ENCODE assay signal across 22 cellular contexts in genomic region chr2:226086190-226086589, GRCh38.
DNase-seq lines count a peak whose midpoint lies in the region; ATAC-seq and TF ChIP-seq lines count a peak whose summit lies in the region.
"Had no signal": no experiment of that assay in that cellular context is flagged by ENCODE, and none has a peak within 500 bp of the region (broad histone marks: within the 10 kb centered on the region; RNA-seq: fewer than 3 reads in every experiment).

No MANE protein-coding gene starts in this region.

- peaks cover 2 to 5% of the 10 kb centered on the region in 2 donors for H3K9me3 Mint-ChIP-seq in activated T-cell treated with anti-CD3 and anti-CD28 coated beads, Interleukin-2, amount 50 U/mL, for 72 hours

- CTCF ChIA-PET in mammary epithelial cell (lab: Charles Lee; ENCODE audit: low non-redundant PET), result no interaction called here

- in situ Hi-C loops in mammary epithelial cell (cut with MboI; ENCODE audit: low sequenced_read_pairs in 2 of 2), result no loop called here

- BruUV-seq in mammary epithelial cell (replicated peaks; lab: Mats Ljungman, UMichigan), result no TSS peak

- no peaks in the 10 kb centered on the region for H3K4me1 Mint-ChIP-seq in activated T-cell treated with anti-CD3 and anti-CD28 coated beads, Interleukin-2, amount 50 U/mL, for 72 hours (ENCODE audit: low read depth)
- H3K4me1 Mint-ChIP-seq: B cell had no signal

- H3K36me3 ChIP-seq in mammary epithelial cell (ENCODE audit: insufficient read depth, low read length), result no peaks in the 10 kb centered on the region
- H3K36me3 ChIP-seq in breast epithelium, result no peaks in the 10 kb centered on the region
- no peaks in the 10 kb centered on the region for H3K36me3 ChIP-seq in KMS-11 (ENCODE audit: insufficient read depth)
- no peaks in the 10 kb centered on the region for H3K36me3 ChIP-seq in fibroblast of lung (ENCODE audit: control insufficient read depth, insufficient read depth, low read length)
- H3K36me3 ChIP-seq in skeletal muscle tissue (ENCODE audit: control insufficient read depth in 3 of 3, insufficient read depth in 3 of 3, low read length in 3 of 3), result no peaks in the 10 kb centered on the region
- H3K36me3 ChIP-seq: MG63 had no signal

- H3K9me3 ChIP-seq in mammary epithelial cell (replicated peaks; ENCODE audit: insufficient read depth, low read length) (peaks cover 5% of the 10 kb centered on the region), breast epithelium (peaks cover 0 to 9% of the 10 kb centered on the region in 2 donors), fibroblast of lung (ENCODE audit: control insufficient read depth, insufficient read depth, low read depth, low read length) (no peaks in the 10 kb centered on the region), skeletal muscle tissue (ENCODE audit: control insufficient read depth in 3 of 3, low read length in 3 of 3) (no peaks in the 10 kb centered on the region)

- TF ChIP-seq POLR2A in breast epithelium (IDR thresholded peaks at IDR 0.05), result no peak

- no peak overlapping the region for H3K9ac ChIP-seq in mammary epithelial cell (ENCODE audit: insufficient read depth, low read length)
- H3K9ac ChIP-seq in KMS-11, result no peak overlapping the region
- H3K9ac ChIP-seq in fibroblast of lung (ENCODE audit: insufficient read depth, low read length), result no peak overlapping the region
- no peak overlapping the region for H3K9ac ChIP-seq in skeletal muscle tissue (ENCODE audit: low read depth in 1 of 3, low read length in 3 of 3)

- H3K4me3 ChIP-seq in mammary epithelial cell (replicated peaks in 1 of 3; ENCODE audit: insufficient read depth in 1 of 3, low read depth in 2 of 3, low read length in 3 of 3), result no peak overlapping the region
- no peak overlapping the region for H3K4me3 ChIP-seq in breast epithelium
- H3K4me3 ChIP-seq in KMS-11 (IDR thresholded peaks at IDR 0.05; ENCODE audit: insufficient read depth, low read depth, low read length), result no peak overlapping the region
- no peak overlapping the region for H3K4me3 ChIP-seq in fibroblast of lung (replicated peaks in 1 of 4; ENCODE audit: control extremely low read depth in 1 of 4, insufficient read depth in 1 of 4, low read depth in 3 of 4, low read length in 4 of 4)
- H3K4me3 ChIP-seq in skeletal muscle tissue (ENCODE audit: low read length in 3 of 3), result no peak overlapping the region
- H3K4me3 ChIP-seq: MG63, SK-N-MC had no signal

- no peaks in the 10 kb centered on the region for H3K27me3 Mint-ChIP-seq in activated T-cell treated with anti-CD3 and anti-CD28 coated beads, Interleukin-2, amount 50 U/mL, for 72 hours (ENCODE audit: low read depth)
- H3K27me3 Mint-ChIP-seq: B cell had no signal

- H3K27me3 ChIP-seq in mammary epithelial cell (ENCODE audit: insufficient read depth, low read length) (no peaks in the 10 kb centered on the region), breast epithelium (no peaks in the 10 kb centered on the region), KMS-11 (ENCODE audit: insufficient read depth, low read depth) (no peaks in the 10 kb centered on the region), fibroblast of lung (ENCODE audit: control insufficient read depth, insufficient read depth, low read length) (no peaks in the 10 kb centered on the region), skeletal muscle tissue (ENCODE audit: control insufficient read depth in 3 of 3, insufficient read depth in 3 of 3, low read length in 3 of 3) (no peaks in the 10 kb centered on the region)
- H3K27me3 ChIP-seq: MG63 had no signal

- DNase-seq in mammary epithelial cell (no peak), breast epithelium (ENCODE audit: low spot score in 2 of 2) (no peak), fibroblast of lung (ENCODE audit: low read depth in 2 of 2) (no peak), HUDEP-2 (lab: John Stamatoyannopoulos, UW; ENCODE audit: unreplicated experiment in 76 of 76) (no peak)
- DNase-seq in activated T-cell treated with anti-CD3 and anti-CD28 coated beads, Interleukin-2, amount 50 U/mL, for 72 hours, result no peak
- DNase-seq: 8988T, DMS79 treated with DMSO at 0.1 percent for 48 hours, GOT3, Kasumi-1, MG63, NCI-H1092 treated with DMSO at 0.1 percent for 48 hours, NCI-H146, NCI-H2081, NCI-H2171 treated with DMSO at 0.1 percent for 48 hours, NCI-H446 treated with DMSO at 0.1 percent for 48 hours, SHP77 had no signal

- H2AFZ ChIP-seq in mammary epithelial cell (ENCODE audit: low read depth, low read length) (peak overlapping the region; percentile 6), KMS-11 (ENCODE audit: low read depth) (0 out of 2 replicates have a peak overlapping the region, but pooled peaks have one; percentile 11), fibroblast of lung (ENCODE audit: low read length) (peak overlapping the region; percentile 2)

- intact Hi-C loops in mammary epithelial cell (cut with micrococcal nuclease), result no loop called here
- intact Hi-C loops in breast epithelium (cut with DNase I; ENCODE audit: low total_unique reads), result no loop called here

- TF ChIP-seq CTCF in mammary epithelial cell (conservative IDR thresholded peaks at IDR 0.05 in 1 of 2, IDR thresholded peaks at IDR 0.05 in 1 of 2; ENCODE audit: extremely low read depth in 1 of 2, insufficient read depth in 1 of 2, low read depth in 1 of 2, low read length in 2 of 2), result no peak
- no peak for TF ChIP-seq CTCF in breast epithelium (IDR thresholded peaks at IDR 0.05)
- no peak for TF ChIP-seq CTCF in KMS-11 (conservative IDR thresholded peaks at IDR 0.05; ENCODE audit: low read depth, low read length)
- no peak for TF ChIP-seq CTCF in fibroblast of lung (conservative IDR thresholded peaks at IDR 0.05 in 1 of 2, IDR thresholded peaks at IDR 0.05 in 1 of 2; ENCODE audit: low read depth in 1 of 2, low read length in 2 of 2)

- ATAC-seq in HG02571 (IDR thresholded peaks at IDR 0.05; ENCODE audit: unreplicated experiment), result no peak
- ATAC-seq in activated T-cell treated with anti-CD3 and anti-CD28 coated beads, Interleukin-2, amount 50 U/mL, for 72 hours (replicated peaks in 1 of 2), result no peak
- ATAC-seq: HCT116 had no signal

- no peaks in the 10 kb centered on the region for H3K79me2 ChIP-seq in mammary epithelial cell (ENCODE audit: insufficient read depth, low read length)
- no peaks in the 10 kb centered on the region for H3K79me2 ChIP-seq in KMS-11 (ENCODE audit: insufficient read depth, low read depth)
- no peaks in the 10 kb centered on the region for H3K79me2 ChIP-seq in fibroblast of lung (ENCODE audit: control insufficient read depth, insufficient read depth, low read length)

- H3K4me1 ChIP-seq in mammary epithelial cell (ENCODE audit: insufficient read depth, low read length), result peaks cover 10% of the 10 kb centered on the region
- no peaks in the 10 kb centered on the region for H3K4me1 ChIP-seq in breast epithelium
- peaks cover 15% of the 10 kb centered on the region for H3K4me1 ChIP-seq in KMS-11 (ENCODE audit: low read depth, poor library complexity, severe bottlenecking)
- no peaks in the 10 kb centered on the region for H3K4me1 ChIP-seq in fibroblast of lung (ENCODE audit: control insufficient read depth, extremely low read depth, insufficient read depth, low read length)
- peaks cover 13 to 18% (median 16%) of the 10 kb centered on the region in 3 donors for H3K4me1 ChIP-seq in skeletal muscle tissue (ENCODE audit: control insufficient read depth in 3 of 3, insufficient read depth in 3 of 3, low read length in 3 of 3)

- no peaks in the 10 kb centered on the region for H3K36me3 Mint-ChIP-seq in activated T-cell treated with anti-CD3 and anti-CD28 coated beads, Interleukin-2, amount 50 U/mL, for 72 hours (ENCODE audit: insufficient read depth in 2 of 2)

- no peak overlapping the region for H3K27ac ChIP-seq in mammary epithelial cell (ENCODE audit: insufficient read depth, low read depth, low read length)
- H3K27ac ChIP-seq in breast epithelium, result no peak overlapping the region
- no peak overlapping the region for H3K27ac ChIP-seq in KMS-11
- no peak overlapping the region for H3K27ac ChIP-seq in fibroblast of lung (ENCODE audit: insufficient read depth, low read length)
- peak overlapping the region; percentile 3 for H3K27ac ChIP-seq in skeletal muscle tissue (ENCODE audit: low read depth, low read length)
- H3K27ac ChIP-seq: SK-N-MC had no signal

- dilution Hi-C loops in mammary epithelial cell (cut with HindIII; ENCODE audit: low sequenced_read_pairs), result no loop called here

- WGBS in mammary epithelial cell (ENCODE audit: low coverage, missing lambda C conversion rate), result 79% methylated on average over 1 of the region's 1 CpG

- H3K4me2 ChIP-seq in mammary epithelial cell (ENCODE audit: insufficient read depth, low read depth, low read length), result no peak overlapping the region
- H3K4me2 ChIP-seq in KMS-11, result no peak overlapping the region
- H3K4me2 ChIP-seq in fibroblast of lung (ENCODE audit: extremely low read depth, insufficient read depth, low read length), result no peak overlapping the region

- no peak overlapping the region for H3K27ac Mint-ChIP-seq in activated T-cell treated with anti-CD3 and anti-CD28 coated beads, Interleukin-2, amount 50 U/mL, for 72 hours
- H3K27ac Mint-ChIP-seq: B cell had no signal

- H3K4me3 Mint-ChIP-seq in activated T-cell treated with anti-CD3 and anti-CD28 coated beads, Interleukin-2, amount 50 U/mL, for 72 hours, result no peak overlapping the region
- H3K4me3 Mint-ChIP-seq: B cell had no signal

- H4K20me1 ChIP-seq in mammary epithelial cell (ENCODE audit: insufficient read depth, low read length) (no peaks in the 10 kb centered on the region), KMS-11 (ENCODE audit: insufficient read depth) (no peaks in the 10 kb centered on the region), fibroblast of lung (ENCODE audit: control insufficient read depth, extremely low read depth, insufficient read depth, low read length) (no peaks in the 10 kb centered on the region)
